Comparison of ENCODE assay signal across 28 cellular contexts in the genomic region with DNA sequence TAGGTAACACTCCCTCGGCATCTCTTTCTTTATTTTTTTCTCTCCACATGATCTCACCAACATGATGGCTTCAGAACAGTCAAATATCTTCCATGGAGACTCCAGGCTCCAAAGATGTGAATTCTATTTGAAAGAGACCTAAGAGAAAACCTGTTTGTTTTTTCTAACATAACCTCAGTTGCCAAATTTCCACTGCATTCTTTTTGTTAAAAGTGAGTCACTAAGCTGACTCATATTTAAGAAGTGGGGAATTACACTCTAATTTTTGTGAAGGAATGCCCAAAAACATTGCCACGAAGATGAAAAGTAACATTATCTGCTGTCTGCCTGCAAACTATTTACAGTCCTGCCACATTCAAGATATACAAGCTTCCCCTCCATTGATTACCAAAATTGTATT.
A peak's percentile ranks its signal among the peaks of the same experiment; 100 is the strongest.
DNase-seq lines count a peak whose midpoint lies in the region; ATAC-seq and TF ChIP-seq lines count a peak whose summit lies in the region.
"Had no signal": no experiment of that assay in that cellular context is flagged by ENCODE, and none has a peak within 500 bp of the region (broad histone marks: within the 10 kb centered on the region; RNA-seq: fewer than 3 reads in every experiment).

No MANE protein-coding gene starts in this region.

- no peak for TF ChIP-seq EP300 in gastroesophageal sphincter (IDR thresholded peaks at IDR 0.05)

- no peak for ATAC-seq in gastroesophageal sphincter
- ATAC-seq: activated CD8-positive, alpha-beta T cell treated with anti-CD3 and anti-CD28 coated beads for 36 hours; effector memory CD8-positive, alpha-beta T cell; left colon; natural killer cell; Panc1; psoas muscle; stimulated activated naive B cell treated with anti-CD40 and anti-IgM and Interleukin-4, amounts not matched to agents 10 μg/mL and 1 μg/mL and 100 μg/mL, for 72 hours had no signal

- 40 to 41% methylated on average over 2 of the region's 2 CpGs for WGBS in gastroesophageal sphincter (ENCODE audit: low coverage in 1 of 2), 2 donors

- H3K4me1 ChIP-seq in gastroesophageal sphincter, result no peaks in the 10 kb centered on the region
- H3K4me1 ChIP-seq: psoas muscle had no signal

- POLR2A ChIA-PET in AG04450 (lab: Yijun Ruan, JAX), result no interaction called here

- no peaks in the 10 kb centered on the region for H3K36me3 ChIP-seq in gastroesophageal sphincter

- DNase-seq in AG04450 (ENCODE audit: low read depth, low spot score), result peak; percentile 26
- DNase-seq in M059J (ENCODE audit: low read depth), result peak; percentile 12
- peak; percentile 8 to 25 for DNase-seq in cardiac fibroblast (ENCODE audit: low read depth in 2 of 2)
- peak; percentile 20 for DNase-seq in inferior parietal cortex (ENCODE audit: extremely low spot score)
- no peak for DNase-seq in NCI-H2227 treated with DMSO at 0.1 percent for 48 hours (lab: John Stamatoyannopoulos, UW)
- no peak for DNase-seq in RKO (ENCODE audit: low spot score)
- DNase-seq in cerebellar nuclear complex (lab: John Stamatoyannopoulos, UW), result no peak
- DNase-seq: activated CD8-positive, alpha-beta T cell treated with anti-CD3 and anti-CD28 coated beads for 36 hours; activated naive CD4-positive, alpha-beta T cell treated with anti-CD3 and anti-CD28 coated beads, Interleukin-2, amount 10 ng/mL, durations not matched to agents 7 days and 5 days; amniotic stem cell; CD4-positive, alpha-beta memory T cell; cortex of kidney; DMS 273 treated with DMSO at 0.1 percent for 48 hours; effector memory CD8-positive, alpha-beta T cell; H9; hypothalamus; left colon; natural killer cell; NCI-H1436; NCI-H2081 treated with DMSO at 0.1 percent for 48 hours; NCI-H345; NCI-H69; nucleus accumbens; psoas muscle; SHP77; stimulated activated naive B cell treated with anti-CD40 and anti-IgM and Interleukin-4, amounts not matched to agents 10 μg/mL and 1 μg/mL and 100 μg/mL, for 72 hours had no signal

- H3K4me3 ChIP-seq in AG04450 (ENCODE audit: low read depth, low read length), result no peak overlapping the region
- no peak overlapping the region for H3K4me3 ChIP-seq in cardiac fibroblast (replicated peaks in 1 of 2; ENCODE audit: low read depth in 2 of 2, low read length in 2 of 2)
- H3K4me3 ChIP-seq in gastroesophageal sphincter, result no peak overlapping the region
- H3K4me3 ChIP-seq: psoas muscle had no signal

- H3K27me3 ChIP-seq in AG04450 (ENCODE audit: control insufficient read depth, insufficient read depth, low read length), result no peaks in the 10 kb centered on the region
- H3K27me3 ChIP-seq in gastroesophageal sphincter, result no peaks in the 10 kb centered on the region

- TF ChIP-seq POLR2A in gastroesophageal sphincter (IDR thresholded peaks at IDR 0.05), result no peak

- TF ChIP-seq CTCF in AG04450 (IDR thresholded peaks at IDR 0.05; ENCODE audit: low read depth, low read length) (no peak), cardiac fibroblast (IDR thresholded peaks at IDR 0.05; ENCODE audit: low read depth, low read length) (no peak), gastroesophageal sphincter (IDR thresholded peaks at IDR 0.05) (no peak)

- CTCF ChIA-PET in AG04450 (lab: Charles Lee), result no interaction called here

- no peaks in the 10 kb centered on the region for H3K9me3 ChIP-seq in AG04450 (ENCODE audit: control insufficient read depth, insufficient read depth, low read length)
- peaks cover 0 to 2% (median 0%) of the 10 kb centered on the region in 3 donors for H3K9me3 ChIP-seq in gastroesophageal sphincter
- H3K9me3 ChIP-seq: psoas muscle had no signal

- no peak overlapping the region for H3K27ac ChIP-seq in AG04450 (ENCODE audit: low read depth, low read length)
- H3K27ac ChIP-seq in gastroesophageal sphincter, result no peak overlapping the region
- H3K27ac ChIP-seq: psoas muscle had no signal

Comparison
In these comparisons a context has a peak if more than half of its experiments do, and no peak if none do; other contexts are left out.
1. DNase-seq: peak in AG04450 (single experiment), M059J (single experiment), cardiac fibroblast (2 of 2) and inferior parietal cortex (single experiment); none in NCI-H2227 treated with DMSO at 0.1 percent for 48 hours (single experiment), RKO (single experiment) and cerebellar nuclear complex (0 of 2).